ENCODE assay signal across 14 cellular contexts in the genomic region with DNA sequence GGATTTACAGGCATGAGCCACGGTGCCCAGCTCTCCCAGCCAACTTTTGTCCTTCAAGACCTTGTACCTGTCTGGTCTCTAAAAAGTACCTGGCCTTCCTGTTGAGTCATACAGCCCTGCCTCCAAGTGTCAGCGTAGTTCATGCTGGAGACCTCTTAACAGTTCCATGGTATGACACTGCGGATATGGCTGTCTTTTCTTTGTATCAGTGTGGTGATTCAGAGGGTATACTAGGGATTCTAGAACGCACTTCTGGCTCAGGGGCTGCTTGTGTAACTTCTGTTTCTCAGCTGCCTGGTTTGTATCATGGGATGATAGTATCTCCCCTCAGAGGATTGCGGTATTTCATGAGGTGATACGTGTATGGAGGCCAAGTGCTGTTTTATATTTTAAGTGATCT. TPM values are rescaled to one million over a fixed set of nuclear protein-coding genes. Genes with fewer than 3 reads are reported as not detected.
A peak's percentile ranks its signal among the peaks of the same experiment; 100 is the strongest.
DNase-seq lines count a peak whose midpoint lies in the region; ATAC-seq, FAIRE-seq and TF ChIP-seq lines count a peak whose summit lies in the region.
"Had no signal": no experiment of that assay in that cellular context is flagged by ENCODE, and none has a peak within 500 bp of the region (broad histone marks: within the 10 kb centered on the region; RNA-seq: fewer than 3 reads in every experiment).

No MANE protein-coding gene starts in this region.

- no peak for FAIRE-seq in D721Med (lab: Jason Lieb, UNC)
- FAIRE-seq: endothelial cell of umbilical vein had no signal

- no peaks in the 10 kb centered on the region for H3K9me3 Mint-ChIP-seq in GM23338
- no peaks in the 10 kb centered on the region for H3K9me3 Mint-ChIP-seq in activated naive CD4-positive, alpha-beta T cell treated with anti-CD3 and anti-CD28 coated beads, Interleukin-2, amount 50 U/mL, for 72 hours

- POLR2A ChIA-PET in AG04449 (lab: Yijun Ruan, JAX): no interaction called here

- H3F3A ChIP-seq in GM23338 (replicated peaks; ENCODE audit: low read depth): peaks cover 6% of the 10 kb centered on the region

- no peaks in the 10 kb centered on the region for H3K9me3 ChIP-seq in WERI-Rb-1 (ENCODE audit: severe bottlenecking)

- peaks cover 21% of the 10 kb centered on the region for H3K4me1 ChIP-seq in GM23338 (ENCODE audit: insufficient read depth)

- TF ChIP-seq CTCF in AG04449 (IDR thresholded peaks at IDR 0.05; ENCODE audit: insufficient read depth, low read length, missing control alignments): no peak
- TF ChIP-seq CTCF in GM23338 (conservative IDR thresholded peaks at IDR 0.05; ENCODE audit: low read depth in 2 of 2): no peak
- no peak for TF ChIP-seq CTCF in D721Med (IDR thresholded peaks at IDR 0.05; ENCODE audit: insufficient read depth, missing control alignments)
- no peak for TF ChIP-seq CTCF in WERI-Rb-1 (IDR thresholded peaks at IDR 0.05; ENCODE audit: low read depth, low read length)

- H3K27me3 ChIP-seq in GM23338 (ENCODE audit: insufficient read depth) (no peaks in the 10 kb centered on the region), WERI-Rb-1 (ENCODE audit: insufficient read depth, low read depth, severe bottlenecking) (no peaks in the 10 kb centered on the region)

- CTCF ChIA-PET in AG04449 (lab: Yijun Ruan, JAX): interaction anchor here (0.6 to 5.7 kb wide), 4 partner anchors 16 to 87 kb away, joined by 3 to 37 read pairs (median 4); no protein-coding TSS in a partner anchor

- H4K20me1 ChIP-seq in GM23338 (replicated peaks; ENCODE audit: insufficient read depth): peaks cover 33% of the 10 kb centered on the region

- no peak overlapping the region for H3K27ac ChIP-seq in GM23338 (ENCODE audit: low read depth)
- H3K27ac ChIP-seq in WERI-Rb-1: no peak overlapping the region

- H2AFZ ChIP-seq in GM23338: no peak overlapping the region

- H3K4me3 Mint-ChIP-seq in GM23338: peak overlapping the region; percentile 98

- peaks cover 5% of the 10 kb centered on the region for H3K27me3 Mint-ChIP-seq in GM23338 (ENCODE audit: insufficient read depth, low read depth, poor library complexity)

- ATAC-seq in GM23338: no peak
- ATAC-seq in activated naive CD4-positive, alpha-beta T cell treated with anti-CD3 and anti-CD28 coated beads, Interleukin-2, amount 50 U/mL, for 72 hours: no peak
- ATAC-seq: left cardiac atrium, right cardiac atrium had no signal

- H3K4me1 Mint-ChIP-seq in GM23338: peaks cover 35% of the 10 kb centered on the region

- H3K9me2 ChIP-seq in GM23338 (ENCODE audit: insufficient read depth): no peaks in the 10 kb centered on the region

- no peak overlapping the region for H3K27ac Mint-ChIP-seq in GM23338
- peak overlapping the region; percentile 72 to 90 for H3K27ac Mint-ChIP-seq in activated naive CD4-positive, alpha-beta T cell treated with anti-CD3 and anti-CD28 coated beads, Interleukin-2, amount 50 U/mL, for 72 hours

- DNase-seq in AG04449 (ENCODE audit: low read depth, low spot score) (no peak), GM23338 (ENCODE audit: low spot score) (no peak), kidney tubule cell (ENCODE audit: low spot score) (peak; percentile 44), D721Med (ENCODE audit: insufficient read length, low spot score) (no peak), hippocampal formation (lab: John Stamatoyannopoulos, UW) (no peak), SHP77 (lab: John Stamatoyannopoulos, UW) (no peak), WERI-Rb-1 (no peak)
- no peak for DNase-seq in activated naive CD4-positive, alpha-beta T cell treated with anti-CD3 and anti-CD28 coated beads, Interleukin-2, amount 50 U/mL, for 72 hours (ENCODE audit: low spot score in 2 of 2)
- DNase-seq: activated effector memory CD4-positive, alpha-beta T cell treated with Interleukin-2 at 50 U/mL for 16 hours; DMS153; left cardiac atrium; NCI-H2107; right cardiac atrium had no signal

- H3K36me3 ChIP-seq in GM23338 (ENCODE audit: insufficient read depth) (peaks cover 3% of the 10 kb centered on the region; the same call in 1 of the 2 replicates), WERI-Rb-1 (peaks cover 19% of the 10 kb centered on the region)

- peak overlapping the region; percentile 98 for H3K4me2 ChIP-seq in GM23338

- no peaks in the 10 kb centered on the region for H3K36me3 Mint-ChIP-seq in GM23338 (ENCODE audit: low read depth)
- peaks cover 27 to 35% of the 10 kb centered on the region in 2 donors for H3K36me3 Mint-ChIP-seq in activated naive CD4-positive, alpha-beta T cell treated with anti-CD3 and anti-CD28 coated beads, Interleukin-2, amount 50 U/mL, for 72 hours

- H3K79me2 ChIP-seq in GM23338 (replicated peaks; ENCODE audit: insufficient read depth): peaks cover 41% of the 10 kb centered on the region

- 0 out of 2 replicates have a peak overlapping the region, but pooled peaks have one; percentile 12 for H3K4me3 ChIP-seq in AG04449 (ENCODE audit: low read depth, low read length)
- peak overlapping the region; percentile 98; the same call in 1 of the 2 replicates for H3K4me3 ChIP-seq in GM23338
- H3K4me3 ChIP-seq in WERI-Rb-1 (ENCODE audit: low read depth, low read length): no peak overlapping the region

TF ChIP-seq in GM23338, 12 proteins besides CTCF, POLR2A, EP300 and RAD21:
- TF ChIP-seq ZNF114 (CRISPR knock-in tag; IDR thresholded peaks at IDR 0.05): no peak

RNA-seq across cellular contexts. Expression of gene TMEM11, which starts 2.0 kb away (rescaled TPM):
- 38.5 and 40.0 TPM in 2 replicates for total RNA-seq in GM23338 (2014; rRNA removed; shearing (Covaris generic))
- 84.8 and 90.2 TPM in 2 replicates for polyA plus RNA-seq in GM23338 (2016; fragmentation: Nextera tagmentation; extraction: Ambion mirVana)
- total RNA-seq in activated naive CD4-positive, alpha-beta T cell treated with anti-CD3 and anti-CD28 coated beads, Interleukin-2, amount 50 U/mL, for 72 hours: 10 to 100 TPM; 21.9 to 23.6 TPM

RNA-seq across cellular contexts. Expression of gene NATD1, which starts 37.3 kb away (rescaled TPM):
- 8.1 and 8.7 TPM in 2 replicates for total RNA-seq in GM23338 (2014; rRNA removed; shearing (Covaris generic))
- polyA plus RNA-seq in GM23338 (2016; fragmentation: Nextera tagmentation; extraction: Ambion mirVana): 2.1 TPM in 2 replicates
- total RNA-seq in activated naive CD4-positive, alpha-beta T cell treated with anti-CD3 and anti-CD28 coated beads, Interleukin-2, amount 50 U/mL, for 72 hours: 1 to 10 TPM; 2.6 to 2.9 TPM
